ENCODE assay signal across 9 cellular contexts in genomic region chr11:116895053-116895757, GRCh38. TPM values are rescaled to one million over a fixed set of nuclear protein-coding genes. Genes with fewer than 3 reads are reported as not detected.
A peak's percentile ranks its signal among the peaks of the same experiment; 100 is the strongest.
DNase-seq lines count a peak whose midpoint lies in the region; ATAC-seq and TF ChIP-seq lines count a peak whose summit lies in the region.
"Had no signal": no experiment of that assay in that cellular context is flagged by ENCODE, and none has a peak within 500 bp of the region (broad histone marks: within the 10 kb centered on the region; RNA-seq: fewer than 3 reads in every experiment).

No MANE protein-coding gene starts in this region.

- ATAC-seq in GM18858 (IDR thresholded peaks at IDR 0.05; ENCODE audit: unreplicated experiment), result no peak
- no peak for ATAC-seq in activated CD8-positive, alpha-beta memory T cell treated with anti-CD3 and anti-CD28 coated beads, Interleukin-2, amount 10 ng/mL, durations not matched to agents 7 days and 5 days

- H3K27me3 Mint-ChIP-seq in activated naive CD4-positive, alpha-beta T cell treated with anti-CD3 and anti-CD28 coated beads, Interleukin-2, amount 10 ng/mL, durations not matched to agents 7 days and 5 days, result no peaks in the 10 kb centered on the region
- no peaks in the 10 kb centered on the region for H3K27me3 Mint-ChIP-seq in type B pancreatic cell
- H3K27me3 Mint-ChIP-seq in activated CD8-positive, alpha-beta memory T cell treated with anti-CD3 and anti-CD28 coated beads, Interleukin-2, amount 10 ng/mL, durations not matched to agents 7 days and 5 days, result no peaks in the 10 kb centered on the region

- no peak overlapping the region for H3K4me3 Mint-ChIP-seq in activated naive CD4-positive, alpha-beta T cell treated with anti-CD3 and anti-CD28 coated beads, Interleukin-2, amount 10 ng/mL, durations not matched to agents 7 days and 5 days
- H3K4me3 Mint-ChIP-seq in type B pancreatic cell, result no peak overlapping the region
- H3K4me3 Mint-ChIP-seq in activated CD8-positive, alpha-beta memory T cell treated with anti-CD3 and anti-CD28 coated beads, Interleukin-2, amount 10 ng/mL, durations not matched to agents 7 days and 5 days, result no peak overlapping the region

- H3K27ac ChIP-seq in ascending aorta, result no peak overlapping the region

- CTCF ChIA-PET in activated naive CD4-positive, alpha-beta T cell treated with anti-CD3 and anti-CD28 coated beads, Interleukin-2, amount 10 ng/mL, durations not matched to agents 7 days and 5 days (lab: Charles Lee), result no interaction called here
- CTCF ChIA-PET in activated CD8-positive, alpha-beta memory T cell treated with anti-CD3 and anti-CD28 coated beads, Interleukin-2, amount 10 ng/mL, durations not matched to agents 7 days and 5 days (lab: Charles Lee), result no interaction called here

- intact Hi-C loops in ascending aorta (cut with DNase I), result loop anchor here (1.0 kb wide), 1 partner anchor 211 kb away; no protein-coding TSS in a partner anchor

- H3K36me3 Mint-ChIP-seq in activated naive CD4-positive, alpha-beta T cell treated with anti-CD3 and anti-CD28 coated beads, Interleukin-2, amount 10 ng/mL, durations not matched to agents 7 days and 5 days, result peaks cover 43% of the 10 kb centered on the region
- H3K36me3 Mint-ChIP-seq in type B pancreatic cell, result peaks cover 20% of the 10 kb centered on the region
- H3K36me3 Mint-ChIP-seq in activated CD8-positive, alpha-beta memory T cell treated with anti-CD3 and anti-CD28 coated beads, Interleukin-2, amount 10 ng/mL, durations not matched to agents 7 days and 5 days, result peaks cover 28% of the 10 kb centered on the region

- H3K4me3 ChIP-seq in ascending aorta, result no peak overlapping the region

- no peaks in the 10 kb centered on the region for H3K27me3 ChIP-seq in ascending aorta

- H3K4me1 ChIP-seq in ascending aorta, result no peaks in the 10 kb centered on the region

- no peaks in the 10 kb centered on the region for H3K9me3 ChIP-seq in ascending aorta

- H3K9me3 Mint-ChIP-seq in activated naive CD4-positive, alpha-beta T cell treated with anti-CD3 and anti-CD28 coated beads, Interleukin-2, amount 10 ng/mL, durations not matched to agents 7 days and 5 days, result no peaks in the 10 kb centered on the region
- peaks cover 5% of the 10 kb centered on the region for H3K9me3 Mint-ChIP-seq in type B pancreatic cell
- peaks cover 5% of the 10 kb centered on the region for H3K9me3 Mint-ChIP-seq in activated CD8-positive, alpha-beta memory T cell treated with anti-CD3 and anti-CD28 coated beads, Interleukin-2, amount 10 ng/mL, durations not matched to agents 7 days and 5 days (ENCODE audit: low read depth)

- peaks cover 9 to 36% of the 10 kb centered on the region in 2 donors for H3K36me3 ChIP-seq in ascending aorta

- TF ChIP-seq CTCF in ascending aorta (IDR thresholded peaks at IDR 0.05), result peak in 2 of 3 experiments; percentile 32 to 37
- TF ChIP-seq CTCF in type B pancreatic cell (conservative IDR thresholded peaks at IDR 0.05), result peak; percentile 62

- peaks cover 14% of the 10 kb centered on the region for H3K4me1 Mint-ChIP-seq in activated naive CD4-positive, alpha-beta T cell treated with anti-CD3 and anti-CD28 coated beads, Interleukin-2, amount 10 ng/mL, durations not matched to agents 7 days and 5 days
- no peaks in the 10 kb centered on the region for H3K4me1 Mint-ChIP-seq in type B pancreatic cell (ENCODE audit: unreplicated experiment)
- H3K4me1 Mint-ChIP-seq in activated CD8-positive, alpha-beta memory T cell treated with anti-CD3 and anti-CD28 coated beads, Interleukin-2, amount 10 ng/mL, durations not matched to agents 7 days and 5 days, result peaks cover 9% of the 10 kb centered on the region

- no peak for DNase-seq in activated naive CD4-positive, alpha-beta T cell treated with anti-CD3 and anti-CD28 coated beads, Interleukin-2, amount 10 ng/mL, durations not matched to agents 7 days and 5 days
- no peak for DNase-seq in activated naive CD4-positive, alpha-beta T cell treated with Interleukin-2 at 50 U/mL for 16 hours
- DNase-seq in ascending aorta (ENCODE audit: low spot score in 2 of 2) (no peak), islet precursor cell (peak; percentile 77), type B pancreatic cell (ENCODE audit: extremely low spot score, unreplicated experiment) (no peak), occipital lobe (lab: John Stamatoyannopoulos, UW) (no peak)
- DNase-seq in activated CD8-positive, alpha-beta memory T cell treated with anti-CD3 and anti-CD28 coated beads, Interleukin-2, amount 10 ng/mL, durations not matched to agents 7 days and 5 days, result no peak
- DNase-seq: T-helper 2 cell had no signal

- H3K27ac Mint-ChIP-seq in activated naive CD4-positive, alpha-beta T cell treated with anti-CD3 and anti-CD28 coated beads, Interleukin-2, amount 10 ng/mL, durations not matched to agents 7 days and 5 days, result peak overlapping the region; percentile 42
- H3K27ac Mint-ChIP-seq in type B pancreatic cell, result no peak overlapping the region
- no peak overlapping the region for H3K27ac Mint-ChIP-seq in activated CD8-positive, alpha-beta memory T cell treated with anti-CD3 and anti-CD28 coated beads, Interleukin-2, amount 10 ng/mL, durations not matched to agents 7 days and 5 days

RNA-seq across cellular contexts. Expression of gene APOA1, which starts 57.8 kb away (rescaled TPM):
- 80.3 TPM for total RNA-seq in ascending aorta
- total RNA-seq in type B pancreatic cell (ENCODE audit: low replicate concordance), result 116 and 626 TPM in 2 replicates
- total RNA-seq in occipital lobe, result 0.78 TPM
- total RNA-seq in activated CD8-positive, alpha-beta memory T cell treated with anti-CD3 and anti-CD28 coated beads, Interleukin-2, amount 10 ng/mL, durations not matched to agents 7 days and 5 days, result under 1 TPM in 1 of 2 experiments, not detected in 1; 0.23 TPM

Comparison
In these comparisons a context has a peak if more than half of its experiments do, and no peak if none do; other contexts are left out.
1. RNA of gene APOA1, which starts 57.8 kb away (total RNA-seq): 116 to 626 TPM in type B pancreatic cell and 80.3 TPM in ascending aorta (single experiment); 0.78 TPM in occipital lobe (single experiment) and 0.23 TPM in activated CD8-positive, alpha-beta memory T cell treated with anti-CD3 and anti-CD28 coated beads, Interleukin-2, amount 10 ng/mL, durations not matched to agents 7 days and 5 days; every median in the first group is over 10 times any median in the second.